ENCODE assay signal across 8 cellular contexts in the genomic region with DNA sequence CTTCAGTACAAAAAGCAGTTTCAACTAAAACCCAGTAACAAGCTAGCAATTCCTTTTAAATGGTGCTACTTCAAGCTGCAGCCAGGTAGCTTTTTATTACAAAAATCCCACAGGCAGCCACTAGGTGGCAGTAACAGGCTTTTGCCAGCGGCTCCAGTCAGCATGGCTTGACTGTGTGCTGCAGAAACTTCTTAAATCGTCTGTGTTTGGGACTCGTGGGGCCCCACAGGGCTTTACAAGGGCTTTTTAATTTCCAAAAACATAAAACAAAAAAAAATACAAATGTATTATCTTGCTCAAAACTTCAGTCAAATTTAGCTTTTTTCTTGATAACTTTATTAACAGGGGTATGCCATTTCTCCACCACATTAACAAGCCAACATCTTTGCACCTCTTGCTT. TPM values are rescaled to one million over a fixed set of nuclear protein-coding genes. Genes with fewer than 3 reads are reported as not detected.
DNase-seq lines count a peak whose midpoint lies in the region; ATAC-seq, FAIRE-seq and TF ChIP-seq lines count a peak whose summit lies in the region.

No MANE protein-coding gene starts in this region.

- FAIRE-seq in frontal cortex (lab: Jason Lieb, UNC), result no peak

- DNase-seq in AG10803 (ENCODE audit: low read depth) (peak; percentile 62), KG1 (lab: John Stamatoyannopoulos, UW) (peak; percentile 33), RWPE2 (ENCODE audit: low spot score) (no peak), frontal cortex (ENCODE audit: low spot score in 2 of 2) (peak; percentile 15 to 49), pons (ENCODE audit: low spot score) (peak; percentile 65), upper lobe of right lung (no peak)
- peak; percentile 44 for DNase-seq in activated effector memory CD4-positive, alpha-beta T cell treated with Interleukin-2 at 50 U/mL for 16 hours

- no peak overlapping the region for H3K4me3 ChIP-seq in AG10803 (ENCODE audit: low read length)
- no peak overlapping the region for H3K4me3 ChIP-seq in RWPE2 (ENCODE audit: severe bottlenecking)
- no peak overlapping the region for H3K4me3 ChIP-seq in upper lobe of right lung

- H3K27ac ChIP-seq in RWPE2 (ENCODE audit: poor library complexity, severe bottlenecking), result no peak overlapping the region
- H3K27ac ChIP-seq in upper lobe of right lung, result no peak overlapping the region

- no peaks in the 10 kb centered on the region for H3K36me3 ChIP-seq in RWPE2 (ENCODE audit: low read depth)
- no peaks in the 10 kb centered on the region for H3K36me3 ChIP-seq in upper lobe of right lung

- intact Hi-C loops in upper lobe of right lung (cut with DNase I), result loop anchor here (10.0 kb wide), 1 partner anchor 61 kb away; no protein-coding TSS in a partner anchor

- TF ChIP-seq CTCF in AG10803 (conservative IDR thresholded peaks at IDR 0.05; ENCODE audit: low read length) (peak; percentile 96), RWPE2 (IDR thresholded peaks at IDR 0.05; ENCODE audit: poor library complexity, severe bottlenecking) (peak; percentile 85), upper lobe of right lung (IDR thresholded peaks at IDR 0.05) (peak; percentile 98)

- H3K9me3 ChIP-seq in RWPE2 (ENCODE audit: severe bottlenecking) (no peaks in the 10 kb centered on the region), upper lobe of right lung (no peaks in the 10 kb centered on the region)

- H3K27me3 ChIP-seq in RWPE2 (ENCODE audit: insufficient read depth, poor library complexity, severe bottlenecking), result no peaks in the 10 kb centered on the region
- no peaks in the 10 kb centered on the region for H3K27me3 ChIP-seq in upper lobe of right lung

- ATAC-seq in GM18909 (IDR thresholded peaks at IDR 0.05; ENCODE audit: poor library complexity, unreplicated experiment) (peak; percentile 71), RWPE2 (ENCODE audit: low read depth) (peak; percentile 63; the same call in 2 of the 3 replicates), upper lobe of right lung (peak; percentile 88)

- H3K4me1 ChIP-seq in RWPE2 (ENCODE audit: insufficient read depth, poor library complexity, severe bottlenecking) (no peaks in the 10 kb centered on the region), upper lobe of right lung (no peaks in the 10 kb centered on the region)

RNA-seq across cellular contexts. Expression of gene CLEC4E, which starts 3.6 kb away (rescaled TPM):
- total RNA-seq in frontal cortex (not detected), upper lobe of right lung (16.8 TPM)

RNA-seq across cellular contexts. Expression of gene CLEC4D, which starts 31.0 kb away (rescaled TPM):
- total RNA-seq in frontal cortex, result under 0.01 TPM
- 1.1 TPM for total RNA-seq in upper lobe of right lung

Comparison
In these comparisons a context has a peak if more than half of its experiments do, and no peak if none do; other contexts are left out.
1. DNase-seq: peak in AG10803 (single experiment), KG1 (single experiment), activated effector memory CD4-positive, alpha-beta T cell treated with Interleukin-2 at 50 U/mL for 16 hours (single experiment), frontal cortex (2 of 2) and pons (single experiment); none in RWPE2 (single experiment) and upper lobe of right lung (single experiment).
2. RNA of gene CLEC4E, which starts 3.6 kb away (total RNA-seq): 16.8 TPM in upper lobe of right lung (single experiment); not detected in frontal cortex (single experiment); every median in the first group is over 10 times any median in the second.
3. Peak in every context shown above with its lines, with median percentiles within 50 percentile points of each other: CTCF ChIP-seq and ATAC-seq.